ENCODE assay signal across 24 cellular contexts in genomic region chr3:114775395-114775794, GRCh38.
A peak's percentile ranks its signal among the peaks of the same experiment; 100 is the strongest.
DNase-seq lines count a peak whose midpoint lies in the region; TF ChIP-seq lines count a peak whose summit lies in the region.
"Had no signal": no experiment of that assay in that cellular context is flagged by ENCODE, and none has a peak within 500 bp of the region (broad histone marks: within the 10 kb centered on the region; RNA-seq: fewer than 3 reads in every experiment).

No MANE protein-coding gene starts in this region.

- no peaks in the 10 kb centered on the region for H3K27me3 ChIP-seq in MM.1S (replicated peaks; ENCODE audit: insufficient read depth, low read length)
- H3K27me3 ChIP-seq: esophagus muscularis mucosa, Peyer's patch, upper lobe of left lung had no signal

- TF ChIP-seq CTCF in astrocyte of the spinal cord (IDR thresholded peaks at IDR 0.05; ENCODE audit: low read depth, low read length): no peak
- TF ChIP-seq CTCF in MM.1S (IDR thresholded peaks at IDR 0.05; ENCODE audit: low read length): no peak

- H3K4me1 ChIP-seq in MM.1S (ENCODE audit: low read length): no peaks in the 10 kb centered on the region
- H3K4me1 ChIP-seq: Peyer's patch, upper lobe of left lung had no signal

- H3K9me2 ChIP-seq in MM.1S (replicated peaks; ENCODE audit: insufficient read depth, low read length): no peaks in the 10 kb centered on the region

- H3F3A ChIP-seq in MM.1S (ENCODE audit: insufficient read depth, low read length): no peaks in the 10 kb centered on the region

- H4K20me1 ChIP-seq in MM.1S (ENCODE audit: insufficient read depth, low read length): no peaks in the 10 kb centered on the region

- no peaks in the 10 kb centered on the region for H3K9me3 ChIP-seq in MM.1S (replicated peaks; ENCODE audit: insufficient read depth, low read length)

- H3K36me3 ChIP-seq in MM.1S (replicated peaks; ENCODE audit: insufficient read depth, low read length): no peaks in the 10 kb centered on the region
- H3K36me3 ChIP-seq: esophagus muscularis mucosa, Peyer's patch, upper lobe of left lung had no signal

- H3K27ac ChIP-seq in MM.1S (ENCODE audit: low read length): no peak overlapping the region
- H3K27ac ChIP-seq: esophagus muscularis mucosa, Peyer's patch, upper lobe of left lung had no signal

- H3K9ac ChIP-seq in MM.1S (ENCODE audit: low read length): no peak overlapping the region

- H3K79me2 ChIP-seq in MM.1S (ENCODE audit: low read length): no peaks in the 10 kb centered on the region

- H3K4me3 ChIP-seq in astrocyte of the spinal cord (ENCODE audit: low read depth, low read length) (no peak overlapping the region), MM.1S (ENCODE audit: low read length) (no peak overlapping the region)
- H3K4me3 ChIP-seq: esophagus muscularis mucosa, Peyer's patch, upper lobe of left lung had no signal

- DNase-seq in AG20443 (ENCODE audit: low spot score) (peak; percentile 24), HCEC 1CT (peak; percentile 42), astrocyte of the spinal cord (ENCODE audit: low read depth, low spot score) (peak; percentile 44), myocyte (ENCODE audit: low read depth) (peak; percentile 26), MM.1S (no peak), C1 segment of cervical spinal cord (lab: John Stamatoyannopoulos, UW) (no peak), COR-L47 (lab: John Stamatoyannopoulos, UW) (no peak)
- no peak for DNase-seq in stimulated activated CD4-positive, alpha-beta T cell treated with anti-CD3 and anti-CD28 coated beads, Interleukin-4, amount 100 ng/mL, for 1 hour
- DNase-seq: ACHN; activated CD4-positive, alpha-beta T cell treated with anti-CD3 and anti-CD28 coated beads for 4 hours; activated T-cell treated with anti-CD3 and anti-CD28 coated beads, Interleukin-2, amount 50 U/mL, for 48 hours; effector memory CD4-positive, alpha-beta T cell; Karpas-422; mesendoderm; naive thymus-derived CD4-positive, alpha-beta T cell; NCI-H1092 treated with DMSO at 0.1 percent for 48 hours; NCI-H1930; NCI-H510A; NK-92 treated with Interleukin-12 subunit alpha and Interleukin-12 subunit beta, amount 100 ng/mL, for 24 hours; Peyer's patch; retina; T-helper 17 cell; upper lobe of left lung had no signal

- no peak overlapping the region for H2AFZ ChIP-seq in MM.1S (ENCODE audit: low read length)

- in situ Hi-C loops in astrocyte of the spinal cord (cut with HindIII; ENCODE audit: low sequenced_read_pairs): no loop called here

- H3K4me2 ChIP-seq in MM.1S (ENCODE audit: low read depth, low read length): no peak overlapping the region

Comparison
In these comparisons a context has a peak if more than half of its experiments do, and no peak if none do; other contexts are left out.
1. DNase-seq: peak in AG20443 (single experiment), HCEC 1CT (single experiment), astrocyte of the spinal cord (single experiment) and myocyte (single experiment); none in MM.1S (single experiment), stimulated activated CD4-positive, alpha-beta T cell treated with anti-CD3 and anti-CD28 coated beads, Interleukin-4, amount 100 ng/mL, for 1 hour (single experiment), C1 segment of cervical spinal cord (0 of 14) and COR-L47 (single experiment).